In the genomic region with DNA sequence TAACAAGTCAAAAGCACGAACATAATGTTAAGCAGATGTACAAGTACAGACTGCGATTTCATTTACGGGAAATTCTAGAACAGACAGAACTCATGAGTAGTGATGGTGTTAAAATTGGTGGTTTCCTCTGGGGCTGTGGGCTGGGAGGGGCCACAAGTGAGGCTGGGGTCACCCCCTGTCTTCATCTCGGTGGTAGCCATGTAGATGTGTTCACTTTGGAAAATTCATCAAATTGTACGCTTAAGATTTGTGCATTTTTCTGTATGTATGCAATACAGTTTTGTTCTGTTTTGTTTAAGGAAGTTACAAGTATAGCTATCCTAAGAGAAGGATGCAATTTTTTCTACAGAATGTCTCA, we compare ENCODE assay signal across 8 cellular contexts.
DNase-seq lines count a peak whose midpoint lies in the region; ATAC-seq and TF ChIP-seq lines count a peak whose summit lies in the region.

No MANE protein-coding gene starts in this region.

- H3K27me3 ChIP-seq in muscle layer of duodenum (ENCODE audit: low read depth, low read length), result no peaks in the 10 kb centered on the region

- H3K27ac ChIP-seq in C4-2B (peak overlapping the region; percentile 80), muscle layer of duodenum (ENCODE audit: low read length) (peak overlapping the region; percentile 70)

- H3K36me3 ChIP-seq in muscle layer of duodenum (ENCODE audit: control insufficient read depth in 1 of 2, insufficient read depth in 2 of 2, low read length in 2 of 2), result peaks cover 0 to 10% of the 10 kb centered on the region in 2 donors

- ATAC-seq in HG03139 (IDR thresholded peaks at IDR 0.05; ENCODE audit: unreplicated experiment) (peak; percentile 5), HG03025 (IDR thresholded peaks at IDR 0.05; ENCODE audit: low FRiP score, unreplicated experiment) (no peak), HG02938 (IDR thresholded peaks at IDR 0.05; ENCODE audit: unreplicated experiment) (no peak)

- H3K4me3 ChIP-seq in cardiac fibroblast (replicated peaks in 1 of 2; ENCODE audit: low read depth in 2 of 2, low read length in 2 of 2) (peak overlapping the region; percentile 87 to 99), muscle layer of duodenum (ENCODE audit: low read depth in 1 of 2, low read length in 2 of 2) (peak overlapping the region; percentile 63 to 98)

- TF ChIP-seq CTCF in C4-2B (conservative IDR thresholded peaks at IDR 0.05) (no peak), cardiac fibroblast (IDR thresholded peaks at IDR 0.05; ENCODE audit: low read depth, low read length) (no peak)

- peaks cover 0 to 17% of the 10 kb centered on the region in 2 donors for H3K4me1 ChIP-seq in muscle layer of duodenum (ENCODE audit: control insufficient read depth in 1 of 2, insufficient read depth in 2 of 2, low read length in 2 of 2)

- H3K9me3 ChIP-seq in muscle layer of duodenum (ENCODE audit: control insufficient read depth in 1 of 2, low read length in 2 of 2), result no peaks in the 10 kb centered on the region

- no peak for DNase-seq in cardiac fibroblast (ENCODE audit: low read depth in 2 of 2)
- DNase-seq in ecto neural progenitor cell (ENCODE audit: low spot score), result no peak
- no peak for DNase-seq in NCI-H2196 treated with DMSO at 0.1 percent for 48 hours (lab: John Stamatoyannopoulos, UW; ENCODE audit: unreplicated experiment)
